Comparison of ENCODE assay signal across 2 cellular contexts in the genomic region with DNA sequence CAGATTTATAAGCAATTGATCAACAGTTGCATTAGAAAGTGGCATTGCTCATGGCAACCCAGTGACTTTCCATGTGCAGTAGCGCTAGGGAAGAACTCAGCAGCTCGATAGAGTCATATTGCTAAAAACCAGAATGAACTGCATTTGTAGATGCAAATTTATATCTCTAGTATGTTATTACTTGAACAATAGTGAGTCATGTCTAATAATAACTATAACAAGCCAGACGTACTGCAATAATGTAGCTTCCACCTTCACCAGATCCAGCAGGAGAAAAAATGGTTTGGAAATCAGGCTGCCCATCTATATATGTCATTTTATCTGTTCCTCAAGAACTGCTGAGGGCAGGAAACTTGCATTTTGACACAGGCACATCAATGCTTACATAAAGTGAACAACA.
TF ChIP-seq lines count a peak whose summit lies in the region.

No MANE protein-coding gene starts in this region.

TF ChIP-seq in SK-N-SH treated with all-trans-retinoic acid at 6 μM for 48 hours, 23 proteins besides CTCF, POLR2A, EP300 and RAD21 (continued from another document):
- TF ChIP-seq ZNF8 (CRISPR knock-in tag; IDR thresholded peaks at IDR 0.05) (no peak), BACH2 (CRISPR knock-in tag; IDR thresholded peaks at IDR 0.05; ENCODE audit: borderline replicate concordance) (no peak), ESRRG (CRISPR knock-in tag; IDR thresholded peaks at IDR 0.05) (no peak), ARNTL (CRISPR knock-in tag; IDR thresholded peaks at IDR 0.05; ENCODE audit: borderline replicate concordance, low read depth) (no peak)
- TF ChIP-seq, protein P1, sequence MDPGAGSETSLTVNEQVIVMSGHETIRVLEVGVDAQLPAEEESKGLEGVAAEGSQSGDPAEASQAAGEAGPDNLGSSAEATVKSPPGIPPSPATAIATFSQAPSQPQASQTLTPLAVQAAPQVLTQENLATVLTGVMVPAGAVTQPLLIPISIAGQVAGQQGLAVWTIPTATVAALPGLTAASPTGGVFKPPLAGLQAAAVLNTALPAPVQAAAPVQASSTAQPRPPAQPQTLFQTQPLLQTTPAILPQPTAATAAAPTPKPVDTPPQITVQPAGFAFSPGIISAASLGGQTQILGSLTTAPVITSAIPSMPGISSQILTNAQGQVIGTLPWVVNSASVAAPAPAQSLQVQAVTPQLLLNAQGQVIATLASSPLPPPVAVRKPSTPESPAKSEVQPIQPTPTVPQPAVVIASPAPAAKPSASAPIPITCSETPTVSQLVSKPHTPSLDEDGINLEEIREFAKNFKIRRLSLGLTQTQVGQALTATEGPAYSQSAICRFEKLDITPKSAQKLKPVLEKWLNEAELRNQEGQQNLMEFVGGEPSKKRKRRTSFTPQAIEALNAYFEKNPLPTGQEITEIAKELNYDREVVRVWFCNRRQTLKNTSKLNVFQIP (CRISPR knock-in tag; IDR thresholded peaks at IDR 0.05; ENCODE audit: borderline replicate concordance, low read depth), result no peak
TF ChIP-seq in SK-N-SH treated with all-trans-retinoic acid at 6 μM for 48 hours: peak in this region for 0.

TF ChIP-seq in SK-N-SH, 30 proteins besides CTCF, POLR2A, EP300 and RAD21 (continued from another document):
- TF ChIP-seq, protein P2, sequence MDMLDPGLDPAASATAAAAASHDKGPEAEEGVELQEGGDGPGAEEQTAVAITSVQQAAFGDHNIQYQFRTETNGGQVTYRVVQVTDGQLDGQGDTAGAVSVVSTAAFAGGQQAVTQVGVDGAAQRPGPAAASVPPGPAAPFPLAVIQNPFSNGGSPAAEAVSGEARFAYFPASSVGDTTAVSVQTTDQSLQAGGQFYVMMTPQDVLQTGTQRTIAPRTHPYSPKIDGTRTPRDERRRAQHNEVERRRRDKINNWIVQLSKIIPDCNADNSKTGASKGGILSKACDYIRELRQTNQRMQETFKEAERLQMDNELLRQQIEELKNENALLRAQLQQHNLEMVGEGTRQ (IDR thresholded peaks at IDR 0.05; ENCODE audit: borderline replicate concordance, low read depth, low read length), result no peak
- TF ChIP-seq, protein P3, sequence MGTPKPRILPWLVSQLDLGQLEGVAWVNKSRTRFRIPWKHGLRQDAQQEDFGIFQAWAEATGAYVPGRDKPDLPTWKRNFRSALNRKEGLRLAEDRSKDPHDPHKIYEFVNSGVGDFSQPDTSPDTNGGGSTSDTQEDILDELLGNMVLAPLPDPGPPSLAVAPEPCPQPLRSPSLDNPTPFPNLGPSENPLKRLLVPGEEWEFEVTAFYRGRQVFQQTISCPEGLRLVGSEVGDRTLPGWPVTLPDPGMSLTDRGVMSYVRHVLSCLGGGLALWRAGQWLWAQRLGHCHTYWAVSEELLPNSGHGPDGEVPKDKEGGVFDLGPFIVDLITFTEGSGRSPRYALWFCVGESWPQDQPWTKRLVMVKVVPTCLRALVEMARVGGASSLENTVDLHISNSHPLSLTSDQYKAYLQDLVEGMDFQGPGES (IDR thresholded peaks at IDR 0.05; ENCODE audit: low read depth, low read length), result no peak
- no peak for TF ChIP-seq NRF1 (IDR thresholded peaks at IDR 0.05; ENCODE audit: low read depth, low read length)
- TF ChIP-seq, protein P4, sequence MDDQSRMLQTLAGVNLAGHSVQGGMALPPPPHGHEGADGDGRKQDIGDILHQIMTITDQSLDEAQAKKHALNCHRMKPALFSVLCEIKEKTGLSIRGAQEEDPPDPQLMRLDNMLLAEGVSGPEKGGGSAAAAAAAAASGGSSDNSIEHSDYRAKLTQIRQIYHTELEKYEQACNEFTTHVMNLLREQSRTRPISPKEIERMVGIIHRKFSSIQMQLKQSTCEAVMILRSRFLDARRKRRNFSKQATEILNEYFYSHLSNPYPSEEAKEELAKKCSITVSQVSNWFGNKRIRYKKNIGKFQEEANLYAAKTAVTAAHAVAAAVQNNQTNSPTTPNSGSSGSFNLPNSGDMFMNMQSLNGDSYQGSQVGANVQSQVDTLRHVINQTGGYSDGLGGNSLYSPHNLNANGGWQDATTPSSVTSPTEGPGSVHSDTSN (IDR thresholded peaks at IDR 0.05), result no peak
